1 cellular context compared by ENCODE assay signal in genomic region chr22:19548427-19548826, GRCh38. TPM values are rescaled to one million over a fixed set of nuclear protein-coding genes. Genes with fewer than 3 reads are reported as not detected.
"Had no signal": no experiment of that assay in that cellular context is flagged by ENCODE, and none has a peak within 500 bp of the region (broad histone marks: within the 10 kb centered on the region; RNA-seq: fewer than 3 reads in every experiment).

No MANE protein-coding gene starts in this region.

RNA-seq across cellular contexts. Expression of gene CLDN5, which starts 24.2 kb away (rescaled TPM):
- polyA plus RNA-seq: keratinocyte had no signal
